In the genomic region with DNA sequence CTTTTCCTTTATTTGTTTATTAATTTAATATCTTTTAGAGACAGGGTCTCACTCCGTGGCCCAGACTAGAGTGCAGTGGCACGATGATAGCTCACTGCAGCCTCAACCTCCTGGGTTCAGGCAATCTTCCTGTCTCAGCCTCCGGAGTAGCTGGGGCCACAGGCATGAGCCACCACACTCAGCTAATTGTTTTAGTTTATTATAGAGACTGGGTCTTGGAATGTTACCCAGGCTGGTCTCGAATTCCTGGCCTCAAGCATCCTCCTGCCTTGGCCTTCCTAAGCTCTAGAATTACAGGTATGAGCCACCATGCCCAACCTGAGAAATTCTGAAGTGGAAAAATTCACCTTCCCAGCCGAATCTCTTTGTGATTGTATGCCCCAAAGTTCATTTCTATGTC, we compare ENCODE assay signal across 1 cellular context.
TF ChIP-seq lines count a peak whose summit lies in the region.

No MANE protein-coding gene starts in this region.

TF ChIP-seq in GM23338, 12 proteins besides CTCF, POLR2A, EP300 and RAD21 (continued from another document):
- TF ChIP-seq, protein P1, sequence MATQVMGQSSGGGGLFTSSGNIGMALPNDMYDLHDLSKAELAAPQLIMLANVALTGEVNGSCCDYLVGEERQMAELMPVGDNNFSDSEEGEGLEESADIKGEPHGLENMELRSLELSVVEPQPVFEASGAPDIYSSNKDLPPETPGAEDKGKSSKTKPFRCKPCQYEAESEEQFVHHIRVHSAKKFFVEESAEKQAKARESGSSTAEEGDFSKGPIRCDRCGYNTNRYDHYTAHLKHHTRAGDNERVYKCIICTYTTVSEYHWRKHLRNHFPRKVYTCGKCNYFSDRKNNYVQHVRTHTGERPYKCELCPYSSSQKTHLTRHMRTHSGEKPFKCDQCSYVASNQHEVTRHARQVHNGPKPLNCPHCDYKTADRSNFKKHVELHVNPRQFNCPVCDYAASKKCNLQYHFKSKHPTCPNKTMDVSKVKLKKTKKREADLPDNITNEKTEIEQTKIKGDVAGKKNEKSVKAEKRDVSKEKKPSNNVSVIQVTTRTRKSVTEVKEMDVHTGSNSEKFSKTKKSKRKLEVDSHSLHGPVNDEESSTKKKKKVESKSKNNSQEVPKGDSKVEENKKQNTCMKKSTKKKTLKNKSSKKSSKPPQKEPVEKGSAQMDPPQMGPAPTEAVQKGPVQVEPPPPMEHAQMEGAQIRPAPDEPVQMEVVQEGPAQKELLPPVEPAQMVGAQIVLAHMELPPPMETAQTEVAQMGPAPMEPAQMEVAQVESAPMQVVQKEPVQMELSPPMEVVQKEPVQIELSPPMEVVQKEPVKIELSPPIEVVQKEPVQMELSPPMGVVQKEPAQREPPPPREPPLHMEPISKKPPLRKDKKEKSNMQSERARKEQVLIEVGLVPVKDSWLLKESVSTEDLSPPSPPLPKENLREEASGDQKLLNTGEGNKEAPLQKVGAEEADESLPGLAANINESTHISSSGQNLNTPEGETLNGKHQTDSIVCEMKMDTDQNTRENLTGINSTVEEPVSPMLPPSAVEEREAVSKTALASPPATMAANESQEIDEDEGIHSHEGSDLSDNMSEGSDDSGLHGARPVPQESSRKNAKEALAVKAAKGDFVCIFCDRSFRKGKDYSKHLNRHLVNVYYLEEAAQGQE (IDR thresholded peaks at IDR 0.05; ENCODE audit: unreplicated experiment) = no peak
- no peak for TF ChIP-seq ZNF331 (CRISPR knock-in tag; IDR thresholded peaks at IDR 0.05; ENCODE audit: low read depth)
- TF ChIP-seq CREB1 (CRISPR knock-in tag; IDR thresholded peaks at IDR 0.05; ENCODE audit: low read depth) = no peak
